ENCODE assay signal across 17 cellular contexts in genomic region chr5:111135406-111135805, GRCh38. TPM values are rescaled to one million over a fixed set of nuclear protein-coding genes. Genes with fewer than 3 reads are reported as not detected.
DNase-seq lines count a peak whose midpoint lies in the region; ATAC-seq and TF ChIP-seq lines count a peak whose summit lies in the region.
"Had no signal": no experiment of that assay in that cellular context is flagged by ENCODE, and none has a peak within 500 bp of the region (broad histone marks: within the 10 kb centered on the region; RNA-seq: fewer than 3 reads in every experiment).

No MANE protein-coding gene starts in this region.

- no peaks in the 10 kb centered on the region for H4K20me1 ChIP-seq in BLaER1 treated with 17β-estradiol and CSF1 and Interleukin-3, amounts not matched to agents 10 nM and 100 nM

- H3K9me3 ChIP-seq in BLaER1 treated with 17β-estradiol and CSF1 and Interleukin-3, amounts not matched to agents 10 nM and 100 nM (replicated peaks in 1 of 11) = no peaks in the 10 kb centered on the region
- H3K9me3 ChIP-seq in neuron (ENCODE audit: low read length) (no peaks in the 10 kb centered on the region), left lung (no peaks in the 10 kb centered on the region)
- no peaks in the 10 kb centered on the region for H3K9me3 ChIP-seq in CD8-positive, alpha-beta T cell (ENCODE audit: low read length)

- H2AFZ ChIP-seq in neuron (ENCODE audit: low read depth, low read length) = peak overlapping the region; percentile 19
- H2AFZ ChIP-seq: PC-9 had no signal

- POLR2A ChIA-PET in CD8-positive, alpha-beta T cell (lab: Charles Lee) = no interaction called here

- H3K4me2 ChIP-seq in BLaER1 treated with 17β-estradiol and CSF1 and Interleukin-3, amounts not matched to agents 10 nM and 100 nM = peak overlapping the region in 6 of 11 experiments; percentile 3 to 79 (median 59); a peak in 10 of 22 replicates
- H3K4me2 ChIP-seq: PC-9 had no signal

- H3K27me3 ChIP-seq in BLaER1 treated with 17β-estradiol and CSF1 and Interleukin-3, amounts not matched to agents 10 nM and 100 nM = no peaks in the 10 kb centered on the region
- H3K27me3 ChIP-seq in neuron (ENCODE audit: insufficient read depth, low read length) = no peaks in the 10 kb centered on the region
- no peaks in the 10 kb centered on the region for H3K27me3 ChIP-seq in left lung
- H3K27me3 ChIP-seq in CD8-positive, alpha-beta T cell (ENCODE audit: insufficient read depth, low read length) = no peaks in the 10 kb centered on the region

- intact Hi-C loops in left lung (cut with DNase I) = no loop called here
- intact Hi-C loops in CD8-positive, alpha-beta T cell (cut with DNase I, micrococcal nuclease) = no loop called here

- no peak for TF ChIP-seq CTCF in left lung (IDR thresholded peaks at IDR 0.05)
- TF ChIP-seq CTCF in CD8-positive, alpha-beta T cell (IDR thresholded peaks at IDR 0.05) = no peak

- H3K4me3 ChIP-seq in BLaER1 treated with 17β-estradiol and CSF1 and Interleukin-3, amounts not matched to agents 10 nM and 100 nM = no peak overlapping the region
- H3K4me3 ChIP-seq in neuron (ENCODE audit: low read length) = no peak overlapping the region
- no peak overlapping the region for H3K4me3 ChIP-seq in left lung
- H3K4me3 ChIP-seq in CD8-positive, alpha-beta T cell (ENCODE audit: low read depth, low read length) = no peak overlapping the region
- H3K4me3 ChIP-seq: PC-9 had no signal

- peak overlapping the region in 5 of 11 experiments; percentile 5 to 12 (median 9); a peak in 4 of 22 replicates for H3K27ac ChIP-seq in BLaER1 treated with 17β-estradiol and CSF1 and Interleukin-3, amounts not matched to agents 10 nM and 100 nM
- H3K27ac ChIP-seq in left lung = no peak overlapping the region
- H3K27ac ChIP-seq in CD8-positive, alpha-beta T cell (ENCODE audit: low read depth, low read length) = no peak overlapping the region
- H3K27ac ChIP-seq: PC-9, RWPE1 had no signal

- CTCF ChIA-PET in CD8-positive, alpha-beta T cell (lab: Charles Lee) = interaction anchor here (1.6 kb wide), 1 partner anchor 143 kb away, joined by 3 read pairs; no protein-coding TSS in a partner anchor

- no peaks in the 10 kb centered on the region for H3K36me3 ChIP-seq in BLaER1 treated with 17β-estradiol and CSF1 and Interleukin-3, amounts not matched to agents 10 nM and 100 nM
- H3K36me3 ChIP-seq in neuron (ENCODE audit: insufficient read depth, low read length) (no peaks in the 10 kb centered on the region), left lung (no peaks in the 10 kb centered on the region)
- no peaks in the 10 kb centered on the region for H3K36me3 ChIP-seq in CD8-positive, alpha-beta T cell (ENCODE audit: insufficient read depth, low read length)

- no peak overlapping the region for H3K27ac Mint-ChIP-seq in CD8-positive, alpha-beta T cell
- H3K27ac Mint-ChIP-seq: CD8-positive, alpha-beta memory T cell had no signal

- H3K4me1 Mint-ChIP-seq in CD8-positive, alpha-beta T cell (ENCODE audit: low read depth) = no peaks in the 10 kb centered on the region
- H3K4me1 Mint-ChIP-seq: CD8-positive, alpha-beta memory T cell had no signal

- no peaks in the 10 kb centered on the region for H3K36me3 Mint-ChIP-seq in CD8-positive, alpha-beta T cell
- H3K36me3 Mint-ChIP-seq: CD8-positive, alpha-beta memory T cell had no signal

- H3K4me3 Mint-ChIP-seq in CD8-positive, alpha-beta T cell = no peak overlapping the region
- H3K4me3 Mint-ChIP-seq: CD8-positive, alpha-beta memory T cell had no signal

- H3K27me3 Mint-ChIP-seq in CD8-positive, alpha-beta T cell (ENCODE audit: low read depth) = peaks cover 8% of the 10 kb centered on the region

- H3K9me3 Mint-ChIP-seq in CD8-positive, alpha-beta T cell = no peaks in the 10 kb centered on the region

- no peak overlapping the region for H3K9ac ChIP-seq in BLaER1 treated with 17β-estradiol and CSF1 and Interleukin-3, amounts not matched to agents 10 nM and 100 nM

- peaks cover 10 to 95% (median 72%) of the 10 kb centered on the region in 10 experiments; a peak in 19 of 20 replicates for H3K4me1 ChIP-seq in BLaER1 treated with 17β-estradiol and CSF1 and Interleukin-3, amounts not matched to agents 10 nM and 100 nM
- H3K4me1 ChIP-seq in neuron (ENCODE audit: insufficient read depth, low read length) = peaks cover 32% of the 10 kb centered on the region
- H3K4me1 ChIP-seq in left lung = no peaks in the 10 kb centered on the region
- no peaks in the 10 kb centered on the region for H3K4me1 ChIP-seq in CD8-positive, alpha-beta T cell (ENCODE audit: insufficient read depth, low read length)

- DNase-seq in NCI-H146 (lab: John Stamatoyannopoulos, UW) = peak; percentile 28
- no peak for DNase-seq in left lobe of liver (ENCODE audit: low spot score)
- no peak for DNase-seq in left lung
- DNase-seq in CD8-positive, alpha-beta T cell = no peak
- DNase-seq: CD8-positive, alpha-beta memory T cell; DMS79; MM.1S; NCI-H1092; NCI-H1694; NCI-H2081 treated with DMSO at 0.1 percent for 48 hours; NCI-H2227 treated with DMSO at 0.1 percent for 48 hours; NCI-H510A treated with DMSO at 0.1 percent for 48 hours; PC-9 had no signal

- ATAC-seq in left lobe of liver (peak; percentile 71), HG03097 (IDR thresholded peaks at IDR 0.05; ENCODE audit: low FRiP score, unreplicated experiment) (no peak), left lung (no peak)
- ATAC-seq in CD8-positive, alpha-beta T cell = no peak

RNA-seq across cellular contexts. Expression of gene WDR36, which starts 43.3 kb away (rescaled TPM):
- 12.1 TPM for total RNA-seq in left lobe of liver
- 10 to 100 TPM; 23.1 to 29.6 TPM for total RNA-seq in left lung
- 10 to 100 TPM; 29.5 to 32.6 TPM for total RNA-seq in CD8-positive, alpha-beta T cell
